In genomic region chr6:129644567-129645015, GRCh38 we compare ENCODE assay signal across 12 cellular contexts.
DNase-seq lines count a peak whose midpoint lies in the region; ATAC-seq and TF ChIP-seq lines count a peak whose summit lies in the region.
"Had no signal": no experiment of that assay in that cellular context is flagged by ENCODE, and none has a peak within 500 bp of the region (broad histone marks: within the 10 kb centered on the region; RNA-seq: fewer than 3 reads in every experiment).

No MANE protein-coding gene starts in this region.

- no peaks in the 10 kb centered on the region for H4K20me1 ChIP-seq in SK-N-SH (ENCODE audit: insufficient read depth)

- peak overlapping the region; percentile 86 to 91 for H3K27ac ChIP-seq in SK-N-SH (ENCODE audit: low read depth in 2 of 2, low read length in 1 of 2)
- H3K27ac ChIP-seq in tibial artery = no peak overlapping the region

- H3K9me2 ChIP-seq in SK-N-SH = no peaks in the 10 kb centered on the region

- peaks cover 0 to 24% of the 10 kb centered on the region in 2 experiments for H3K36me3 ChIP-seq in SK-N-SH (replicated peaks in 1 of 2; ENCODE audit: control insufficient read depth in 1 of 2, insufficient read depth in 2 of 2, low read length in 1 of 2)
- no peaks in the 10 kb centered on the region for H3K36me3 ChIP-seq in tibial artery
- H3K36me3 ChIP-seq: HAP-1 had no signal

- H3K4me3 ChIP-seq in SK-N-SH (ENCODE audit: low read depth in 2 of 2, low read length in 1 of 2) (no peak overlapping the region; a peak in 1 of 4 replicates), fibroblast of pulmonary artery (replicated peaks; ENCODE audit: low read depth, low read length) (no peak overlapping the region), tibial artery (no peak overlapping the region)
- H3K4me3 ChIP-seq: HAP-1 had no signal

- H3K79me2 ChIP-seq in SK-N-SH (ENCODE audit: insufficient read depth) = peaks cover 93% of the 10 kb centered on the region

- no peaks in the 10 kb centered on the region for H3K9me3 ChIP-seq in SK-N-SH
- H3K9me3 ChIP-seq in tibial artery = no peaks in the 10 kb centered on the region
- H3K9me3 ChIP-seq: HAP-1 had no signal

- H3F3A ChIP-seq in SK-N-SH (replicated peaks; ENCODE audit: insufficient read depth) = peaks cover 68% of the 10 kb centered on the region

- TF ChIP-seq EP300 in SK-N-SH (IDR thresholded peaks at IDR 0.05; ENCODE audit: borderline replicate concordance in 1 of 2, low read depth in 1 of 2, low read length in 1 of 2) = peak in 1 of 2 experiments; percentile 50; a peak in 1 of 4 replicates

- WGBS in SK-N-SH (ENCODE audit: low lambda C conversion rate) = 24% methylated on average over 1 of the region's 1 CpG

- peak overlapping the region; percentile 18; the same call in 1 of the 2 replicates for H3K9ac ChIP-seq in SK-N-SH

- peak overlapping the region; percentile 38 for H3K4me2 ChIP-seq in SK-N-SH

- CTCF ChIA-PET in SK-N-SH (lab: Yijun Ruan, JAX) = no interaction called here

- TF ChIP-seq CTCF in SK-N-SH (IDR thresholded peaks at IDR 0.05) = no peak
- no peak for TF ChIP-seq CTCF in fibroblast of pulmonary artery (IDR thresholded peaks at IDR 0.05; ENCODE audit: low read length, missing control alignments)
- no peak for TF ChIP-seq CTCF in tibial artery (IDR thresholded peaks at IDR 0.05)

- ATAC-seq in GM21528 (IDR thresholded peaks at IDR 0.05; ENCODE audit: low FRiP score, unreplicated experiment) (no peak), HG03378 (IDR thresholded peaks at IDR 0.05; ENCODE audit: unreplicated experiment) (no peak)

- POLR2A ChIA-PET in SK-N-SH (lab: Yijun Ruan, JAX) = no interaction called here

- TF ChIP-seq RAD21 in SK-N-SH (IDR thresholded peaks at IDR 0.05; ENCODE audit: low read length) = no peak

- H3K4me1 ChIP-seq in SK-N-SH (ENCODE audit: control insufficient read depth in 1 of 2, insufficient read depth in 2 of 2, low read depth in 1 of 2, low read length in 1 of 2) = peaks cover 3 to 53% of the 10 kb centered on the region in 2 experiments
- H3K4me1 ChIP-seq in tibial artery = peaks cover 0 to 24% (median 3%) of the 10 kb centered on the region in 4 donors

- no peak overlapping the region for H2AFZ ChIP-seq in SK-N-SH (ENCODE audit: low read depth)

- DNase-seq in H4 (ENCODE audit: low spot score) (peak; percentile 56), SK-N-SH (no peak), fibroblast of pulmonary artery (ENCODE audit: low read depth) (peak; percentile 83), renal cortical epithelial cell (ENCODE audit: low read depth) (peak; percentile 82), tibial artery (no peak), NCI-H1092 treated with DMSO at 0.1 percent for 48 hours (lab: John Stamatoyannopoulos, UW) (no peak)
- DNase-seq: activated CD4-positive, alpha-beta T cell treated with anti-CD3 and anti-CD28 coated beads, Interleukin-2, amount 50 U/mL, for 1 hour; naive B cell; NCI-H2171 had no signal

- no peaks in the 10 kb centered on the region for H3K27me3 ChIP-seq in SK-N-SH (ENCODE audit: insufficient read depth)
- no peaks in the 10 kb centered on the region for H3K27me3 ChIP-seq in tibial artery

- intact Hi-C loops in tibial artery (cut with DNase I; ENCODE audit: low total_unique reads) = no loop called here

TF ChIP-seq in SK-N-SH, 30 proteins besides CTCF, POLR2A, EP300 and RAD21:
- TF ChIP-seq NFIC (IDR thresholded peaks at IDR 0.05; ENCODE audit: borderline replicate concordance) (peak; percentile 68; the same call in 1 of the 2 replicates), RCOR1 (IDR thresholded peaks at IDR 0.05; ENCODE audit: low read length) (no peak), RFX5 (IDR thresholded peaks at IDR 0.05; ENCODE audit: low read length) (no peak), TAF1 (IDR thresholded peaks at IDR 0.05; ENCODE audit: borderline replicate concordance, low read depth, low read length) (no peak), TCF12 (IDR thresholded peaks at IDR 0.05) (peak; percentile 72), RXRA (IDR thresholded peaks at IDR 0.05; ENCODE audit: borderline replicate concordance, low read depth) (no peak), NRF1 (IDR thresholded peaks at IDR 0.05; ENCODE audit: low read depth, low read length) (no peak), USF2 (IDR thresholded peaks at IDR 0.05; ENCODE audit: borderline replicate concordance, low read depth, low read length) (no peak), USF1 (IDR thresholded peaks at IDR 0.05; ENCODE audit: borderline replicate concordance, low read depth) (no peak), IRF3 (IDR thresholded peaks at IDR 0.05; ENCODE audit: low read depth, low read length) (no peak), CHD2 (IDR thresholded peaks at IDR 0.05; ENCODE audit: low read length, partially characterized antibody) (no peak), TEAD4 (IDR thresholded peaks at IDR 0.05; ENCODE audit: borderline replicate concordance, insufficient read depth) (peak; percentile 30; the same call in 1 of the 2 replicates), MAX (IDR thresholded peaks at IDR 0.05; ENCODE audit: low read depth) (peak; percentile 35; the same call in 1 of the 2 replicates), ELF1 (IDR thresholded peaks at IDR 0.05) (no peak), FOXJ3 (CRISPR knock-in tag; IDR thresholded peaks at IDR 0.05) (no peak), JUND (IDR thresholded peaks at IDR 0.05) (0 out of 2 replicates have a peak, but pooled peaks have one; percentile 15), SIN3A (IDR thresholded peaks at IDR 0.05; ENCODE audit: borderline replicate concordance, low read depth, low read length) (no peak), YY1 (IDR thresholded peaks at IDR 0.05; ENCODE audit: low read depth) (no peak), SMC3 (IDR thresholded peaks at IDR 0.05; ENCODE audit: low read depth, low read length) (no peak), MEF2A (IDR thresholded peaks at IDR 0.05; ENCODE audit: borderline replicate concordance, low read depth) (no peak; the same call in 1 of the 2 replicates), PBX3 (IDR thresholded peaks at IDR 0.05) (no peak; the same call in 1 of the 2 replicates), POLR2AphosphoS5 (IDR thresholded peaks at IDR 0.05; ENCODE audit: low read depth, low read length) (no peak), GABPA (IDR thresholded peaks at IDR 0.05; ENCODE audit: low read depth) (no peak), GATA2 (CRISPR knock-in tag; IDR thresholded peaks at IDR 0.05) (no peak), FOSL2 (IDR thresholded peaks at IDR 0.05; ENCODE audit: borderline replicate concordance, low read depth) (peak; percentile 13; the same call in 1 of the 2 replicates), FOXM1 (IDR thresholded peaks at IDR 0.05; ENCODE audit: low read depth) (no peak)

Comparison
In these comparisons a context has a peak if more than half of its experiments do, and no peak if none do; other contexts are left out.
1. DNase-seq: peak in H4 (single experiment), fibroblast of pulmonary artery (single experiment) and renal cortical epithelial cell (single experiment); none in SK-N-SH (single experiment), tibial artery (0 of 2) and NCI-H1092 treated with DMSO at 0.1 percent for 48 hours (single experiment).
2. H3K27ac ChIP-seq: peak in SK-N-SH (2 of 2); none in tibial artery (0 of 2).